Comparison of ENCODE assay signal across 15 cellular contexts in genomic region chr20:36821964-36822437, GRCh38. TPM values are rescaled to one million over a fixed set of nuclear protein-coding genes. Genes with fewer than 3 reads are reported as not detected.
DNase-seq lines count a peak whose midpoint lies in the region; ATAC-seq and TF ChIP-seq lines count a peak whose summit lies in the region.
"Had no signal": no experiment of that assay in that cellular context is flagged by ENCODE, and none has a peak within 500 bp of the region (broad histone marks: within the 10 kb centered on the region; RNA-seq: fewer than 3 reads in every experiment).

No MANE protein-coding gene starts in this region.

- intact Hi-C loops in upper lobe of right lung (cut with DNase I), result no loop called here

- no peaks in the 10 kb centered on the region for H3K27me3 ChIP-seq in upper lobe of right lung
- H3K27me3 ChIP-seq: gastrocnemius medialis had no signal

- DNase-seq in NCI-H2171 treated with DMSO at 0.1 percent for 48 hours (lab: John Stamatoyannopoulos, UW) (peak; percentile 38), NCI-H2171 (lab: John Stamatoyannopoulos, UW) (no peak), coronary artery (ENCODE audit: low spot score) (no peak), mesothelial cell of epicardium (ENCODE audit: low spot score in 2 of 2, unreplicated experiment in 2 of 2) (no peak), upper lobe of right lung (no peak), cerebellum (ENCODE audit: low spot score) (no peak), SW480 (ENCODE audit: low spot score) (no peak)
- no peak for DNase-seq in activated naive CD4-positive, alpha-beta T cell (lab: John Stamatoyannopoulos, UW)
- DNase-seq: activated T-cell treated with anti-CD3 and anti-CD28 coated beads, Interleukin-2, amount 50 U/mL, for 72 hours; gastrocnemius medialis; GF-D8; H7 had no signal

- TF ChIP-seq CTCF in coronary artery (IDR thresholded peaks at IDR 0.05) (no peak), mesothelial cell of epicardium (IDR thresholded peaks at IDR 0.05; ENCODE audit: unreplicated experiment) (no peak), upper lobe of right lung (IDR thresholded peaks at IDR 0.05) (no peak)

- peak overlapping the region; percentile 86 for H3K27ac Mint-ChIP-seq in mesothelial cell of epicardium
- H3K27ac Mint-ChIP-seq: activated T-cell treated with anti-CD3 and anti-CD28 coated beads, Interleukin-2, amount 50 U/mL, for 72 hours had no signal

- no peaks in the 10 kb centered on the region for H3K9me3 Mint-ChIP-seq in mesothelial cell of epicardium
- H3K9me3 Mint-ChIP-seq: activated T-cell treated with anti-CD3 and anti-CD28 coated beads, Interleukin-2, amount 50 U/mL, for 72 hours; central memory CD8-positive, alpha-beta T cell had no signal

- no peak overlapping the region for H3K4me3 Mint-ChIP-seq in mesothelial cell of epicardium
- H3K4me3 Mint-ChIP-seq: activated T-cell treated with anti-CD3 and anti-CD28 coated beads, Interleukin-2, amount 50 U/mL, for 72 hours; central memory CD8-positive, alpha-beta T cell had no signal

- H3K4me3 ChIP-seq in coronary artery (no peak overlapping the region), upper lobe of right lung (no peak overlapping the region)
- H3K4me3 ChIP-seq: gastrocnemius medialis, smooth muscle cell had no signal

- peak; percentile 46 for ATAC-seq in upper lobe of right lung
- ATAC-seq: activated T-cell treated with anti-CD3 and anti-CD28 coated beads, Interleukin-2, amount 50 U/mL, for 72 hours; gastrocnemius medialis had no signal

- H3K9me3 ChIP-seq in upper lobe of right lung, result no peaks in the 10 kb centered on the region
- H3K9me3 ChIP-seq: gastrocnemius medialis had no signal

- H3K36me3 Mint-ChIP-seq in mesothelial cell of epicardium, result peaks cover 34% of the 10 kb centered on the region

- H3K27ac ChIP-seq in coronary artery, result peak overlapping the region; percentile 73 to 82
- H3K27ac ChIP-seq in upper lobe of right lung, result peak overlapping the region; percentile 27
- H3K27ac ChIP-seq: gastrocnemius medialis had no signal

- peaks cover 33% of the 10 kb centered on the region for H3K4me1 Mint-ChIP-seq in mesothelial cell of epicardium
- H3K4me1 Mint-ChIP-seq: central memory CD8-positive, alpha-beta T cell had no signal

- H3K27me3 Mint-ChIP-seq in mesothelial cell of epicardium (ENCODE audit: low read depth), result no peaks in the 10 kb centered on the region
- H3K27me3 Mint-ChIP-seq: central memory CD8-positive, alpha-beta T cell had no signal

- H3K36me3 ChIP-seq in upper lobe of right lung, result peaks cover 16% of the 10 kb centered on the region
- H3K36me3 ChIP-seq: gastrocnemius medialis had no signal

- peaks cover 7% of the 10 kb centered on the region for H3K4me1 ChIP-seq in upper lobe of right lung

RNA-seq across cellular contexts. Expression of gene DSN1, which starts 48.4 kb away (rescaled TPM):
- total RNA-seq in mesothelial cell of epicardium, result 12.2 to 15.1 TPM (median 13.7 TPM) in 3 replicates
- total RNA-seq in upper lobe of right lung, result 7.5 TPM
- 10.2 TPM for total RNA-seq in cerebellum

RNA-seq across cellular contexts. Expression of gene TLDC2, which starts 53.9 kb away (rescaled TPM):
- total RNA-seq in mesothelial cell of epicardium (0.29 to 0.64 TPM (median 0.58 TPM) in 3 replicates), upper lobe of right lung (1.6 TPM), cerebellum (0.54 TPM)
- total RNA-seq: activated T-cell treated with anti-CD3 and anti-CD28 coated beads, Interleukin-2, amount 50 U/mL, for 72 hours; gastrocnemius medialis; mesenteric fat pad; smooth muscle cell had no signal
